Comparison of ENCODE assay signal across 1 cellular context in the genomic region with DNA sequence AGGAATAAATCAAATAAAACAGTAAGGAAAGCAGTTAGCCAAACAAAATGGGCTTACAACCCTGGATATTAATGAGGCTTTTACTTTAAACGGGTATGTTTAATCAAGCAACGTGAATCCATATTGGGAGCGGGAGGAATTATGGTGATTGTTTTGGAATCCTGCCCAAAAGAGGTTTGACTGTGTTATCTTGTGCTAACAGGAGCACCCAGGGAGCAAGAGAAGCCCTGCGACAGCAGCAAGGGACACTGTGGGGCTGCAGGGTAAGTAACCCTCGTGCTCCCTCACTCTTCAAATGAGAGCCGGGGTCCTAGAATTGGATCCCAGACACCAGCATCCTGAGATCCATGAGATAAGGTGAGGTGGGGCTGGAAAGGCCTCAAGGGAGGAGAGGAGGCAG.
TF ChIP-seq lines count a peak whose summit lies in the region.

No MANE protein-coding gene starts in this region.

TF ChIP-seq in HepG2, 621 proteins besides CTCF, POLR2A, EP300 and RAD21 (continued from another document):
- TF ChIP-seq, protein P1, sequence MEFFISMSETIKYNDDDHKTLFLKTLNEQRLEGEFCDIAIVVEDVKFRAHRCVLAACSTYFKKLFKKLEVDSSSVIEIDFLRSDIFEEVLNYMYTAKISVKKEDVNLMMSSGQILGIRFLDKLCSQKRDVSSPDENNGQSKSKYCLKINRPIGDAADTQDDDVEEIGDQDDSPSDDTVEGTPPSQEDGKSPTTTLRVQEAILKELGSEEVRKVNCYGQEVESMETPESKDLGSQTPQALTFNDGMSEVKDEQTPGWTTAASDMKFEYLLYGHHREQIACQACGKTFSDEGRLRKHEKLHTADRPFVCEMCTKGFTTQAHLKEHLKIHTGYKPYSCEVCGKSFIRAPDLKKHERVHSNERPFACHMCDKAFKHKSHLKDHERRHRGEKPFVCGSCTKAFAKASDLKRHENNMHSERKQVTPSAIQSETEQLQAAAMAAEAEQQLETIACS (CRISPR knock-in tag; IDR thresholded peaks at IDR 0.05), result no peak
- TF ChIP-seq ZNF296 (CRISPR knock-in tag; conservative IDR thresholded peaks at IDR 0.05) (no peak), ZNF556 (CRISPR knock-in tag; IDR thresholded peaks at IDR 0.05; ENCODE audit: borderline replicate concordance) (no peak)
